Comparison of ENCODE assay signal across 1 cellular context in genomic region chr1:17425806-17426205, GRCh38.
A peak's percentile ranks its signal among the peaks of the same experiment; 100 is the strongest.
TF ChIP-seq lines count a peak whose summit lies in the region.

No MANE protein-coding gene starts in this region.

TF ChIP-seq in H1, 55 proteins besides CTCF, POLR2A, EP300 and RAD21:
- TF ChIP-seq CBX5 (IDR thresholded peaks at IDR 0.05; ENCODE audit: low read depth, low read length), result no peak
- TF ChIP-seq POLR2AphosphoS5 (IDR thresholded peaks at IDR 0.05; ENCODE audit: low read depth, low read length), result peak; percentile 44
